ENCODE assay signal across 7 cellular contexts in genomic region chr2:202805921-202806320, GRCh38.
A peak's percentile ranks its signal among the peaks of the same experiment; 100 is the strongest.
DNase-seq lines count a peak whose midpoint lies in the region; ATAC-seq and TF ChIP-seq lines count a peak whose summit lies in the region.
"Not testable (repeated sequence)": the region's sequence is repeated elsewhere in the genome, so short reads cannot be mapped to it uniquely, and the experiment has no call there.

No MANE protein-coding gene starts in this region.

- DNase-seq in NT2/D1 (ENCODE audit: low read depth, low spot score), result peak; percentile 66
- DNase-seq in cardiac fibroblast (ENCODE audit: low read depth in 2 of 2), result peak; percentile 49 to 60
- peak; percentile 55 for DNase-seq in fibroblast of the aortic adventitia (ENCODE audit: low read depth)
- DNase-seq in right atrium auricular region (ENCODE audit: low spot score), result peak; percentile 68
- DNase-seq in left lobe of liver (ENCODE audit: low spot score), result not testable (repeated sequence)
- peak; percentile 77 for DNase-seq in neural progenitor cell (ENCODE audit: low spot score)
- peak; percentile 59 to 75 for DNase-seq in gastrocnemius medialis

- H3K4me3 Mint-ChIP-seq in neural progenitor cell, result not testable (repeated sequence)

- intact Hi-C loops in gastrocnemius medialis (cut with DNase I; ENCODE audit: low total_unique reads), result loop anchor here (2.0 to 10.0 kb wide), 3 partner anchors 69 to 171 kb away; partner anchors contain the start of genes CARF, FAM117B, ICA1L and WDR12

- H3K4me2 ChIP-seq in neural progenitor cell, result peak overlapping the region; percentile 12

- H3K36me3 Mint-ChIP-seq in neural progenitor cell, result peaks cover 14% of the 10 kb centered on the region

- not testable (repeated sequence) for H4K20me1 ChIP-seq in neural progenitor cell (ENCODE audit: low read depth)

- ATAC-seq in left lobe of liver, result peak; percentile 34
- ATAC-seq in gastrocnemius medialis, result peak; percentile 79 to 82

- H3K4me1 ChIP-seq in NT2/D1 (ENCODE audit: insufficient read depth, insufficient read length), result peaks cover 11% of the 10 kb centered on the region
- peaks cover 0 to 21% of the 10 kb centered on the region in 2 donors for H3K4me1 ChIP-seq in right atrium auricular region
- H3K4me1 ChIP-seq in neural progenitor cell, result not testable (repeated sequence)
- peaks cover 23 to 41% of the 10 kb centered on the region in 2 donors for H3K4me1 ChIP-seq in gastrocnemius medialis

- H3K36me3 ChIP-seq in NT2/D1 (ENCODE audit: insufficient read depth, insufficient read length, low read length); right atrium auricular region; neural progenitor cell; gastrocnemius medialis: not testable (repeated sequence)

- H3K9me3 ChIP-seq in NT2/D1 (ENCODE audit: insufficient read depth, low read length); right atrium auricular region; neural progenitor cell (ENCODE audit: low read depth); gastrocnemius medialis: not testable (repeated sequence)

- in situ Hi-C loops in gastrocnemius medialis (cut with MboI; ENCODE audit: low sequenced_read_pairs in 4 of 4), result not testable (repeated sequence)

- not testable (repeated sequence) for H3K9ac ChIP-seq in NT2/D1 (ENCODE audit: insufficient read length, low read depth); neural progenitor cell

- not testable (repeated sequence) for H3K4me1 Mint-ChIP-seq in neural progenitor cell

- H3K79me2 ChIP-seq in neural progenitor cell (ENCODE audit: low read depth), result not testable (repeated sequence)

- H3K9me3 Mint-ChIP-seq in neural progenitor cell, result not testable (repeated sequence)

- H3K27me3 Mint-ChIP-seq in neural progenitor cell (ENCODE audit: insufficient read depth, low read depth), result not testable (repeated sequence)

- peak overlapping the region; percentile 38 for H2AFZ ChIP-seq in neural progenitor cell (replicated peaks)

- not testable (repeated sequence) for TF ChIP-seq CTCF in cardiac fibroblast (IDR thresholded peaks at IDR 0.05; ENCODE audit: low read depth, low read length); fibroblast of the aortic adventitia (IDR thresholded peaks at IDR 0.05; ENCODE audit: insufficient read depth, low read length); right atrium auricular region (IDR thresholded peaks at IDR 0.05); neural progenitor cell (IDR thresholded peaks at IDR 0.05); gastrocnemius medialis (IDR thresholded peaks at IDR 0.05 in 4 of 5, conservative IDR thresholded peaks at IDR 0.05 in 1 of 5)

- not testable (repeated sequence) for H3K27me3 ChIP-seq in NT2/D1 (ENCODE audit: insufficient read depth, insufficient read length); right atrium auricular region; neural progenitor cell; gastrocnemius medialis

- H3K4me3 ChIP-seq in NT2/D1 (ENCODE audit: insufficient read length, low read depth); cardiac fibroblast (replicated peaks in 1 of 2; ENCODE audit: low read depth in 2 of 2, low read length in 2 of 2); fibroblast of the aortic adventitia (ENCODE audit: low read depth, low read length); right atrium auricular region; neural progenitor cell: not testable (repeated sequence)
- H3K4me3 ChIP-seq in gastrocnemius medialis, result peak overlapping the region in 3 of 4 donors; percentile 18 to 35 (median 20)

- not testable (repeated sequence) for H3F3A ChIP-seq in neural progenitor cell (ENCODE audit: low read depth)

- not testable (repeated sequence) for H3K27ac Mint-ChIP-seq in neural progenitor cell

- H3K27ac ChIP-seq in right atrium auricular region, result peak overlapping the region; percentile 21 to 49
- not testable (repeated sequence) for H3K27ac ChIP-seq in neural progenitor cell
- H3K27ac ChIP-seq in gastrocnemius medialis, result peak overlapping the region; percentile 74 to 84 (median 78)

- not testable (repeated sequence) for TF ChIP-seq POLR2A in gastrocnemius medialis (IDR thresholded peaks at IDR 0.05)
